Comparison of ENCODE assay signal across 8 cellular contexts in the genomic region with DNA sequence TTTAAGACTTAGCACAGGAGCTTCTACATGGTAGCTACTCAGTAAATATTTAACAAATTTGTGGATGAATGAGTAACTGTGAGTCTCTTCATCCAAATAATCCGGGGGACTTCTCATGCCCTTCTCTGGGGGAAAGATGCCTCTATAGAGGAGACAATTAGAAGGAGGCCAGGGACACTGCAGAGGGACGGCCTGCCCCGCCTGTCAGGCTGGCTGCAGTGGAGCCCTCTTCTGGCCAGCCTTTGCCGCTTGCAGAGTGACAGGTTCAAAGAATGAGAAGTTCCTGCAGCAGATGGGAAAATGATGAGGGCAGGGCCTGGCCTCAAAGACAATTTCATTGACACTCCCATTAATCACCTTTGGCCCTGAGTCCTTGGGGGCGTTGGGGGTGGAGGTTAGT.
A peak's percentile ranks its signal among the peaks of the same experiment; 100 is the strongest.
DNase-seq lines count a peak whose midpoint lies in the region; ATAC-seq, FAIRE-seq and TF ChIP-seq lines count a peak whose summit lies in the region.

No MANE protein-coding gene starts in this region.

- no peaks in the 10 kb centered on the region for H3K27me3 ChIP-seq in small intestine (ENCODE audit: control insufficient read depth in 2 of 2, insufficient read depth in 2 of 2, low read length in 2 of 2)

- no peak for TF ChIP-seq POLR2A in H54 (IDR thresholded peaks at IDR 0.05; ENCODE audit: low read depth, low read length)

- no peaks in the 10 kb centered on the region for H3K9me3 ChIP-seq in small intestine (ENCODE audit: control insufficient read depth, low read depth)

- no peak overlapping the region for H3K4me3 Mint-ChIP-seq in CD14-positive monocyte

- H3K27ac ChIP-seq in small intestine (ENCODE audit: low read depth in 1 of 2, low read length in 1 of 2), result no peak overlapping the region

- 17 to 40% (median 24%) methylated on average over 5 of the region's 5 CpGs for WGBS in small intestine, 3 donors

- peaks cover 44% of the 10 kb centered on the region for H3K4me1 Mint-ChIP-seq in CD14-positive monocyte

- no peak for FAIRE-seq in H54 (lab: Jason Lieb, UNC)
- FAIRE-seq in small intestine (lab: Jason Lieb, UNC), result no peak

- H3K27ac Mint-ChIP-seq in CD14-positive monocyte, result no peak overlapping the region

- H3K4me3 ChIP-seq in small intestine (ENCODE audit: low read depth in 1 of 2, low read length in 2 of 2), result no peak overlapping the region

- ATAC-seq in HG02885 (IDR thresholded peaks at IDR 0.05; ENCODE audit: poor library complexity, unreplicated experiment), result no peak

- peaks cover 2 to 7% (median 4%) of the 10 kb centered on the region in 3 donors for H3K27me3 Mint-ChIP-seq in CD14-positive monocyte (ENCODE audit: low read depth in 3 of 3)

- peak; percentile 57 for TF ChIP-seq CTCF in CD14-positive monocyte (IDR thresholded peaks at IDR 0.05)

- DNase-seq in CD14-positive monocyte (ENCODE audit: low spot score) (no peak), H54 (ENCODE audit: insufficient read length, low spot score) (peak; percentile 17), UCSD-AML1 (lab: John Stamatoyannopoulos, UW; ENCODE audit: unreplicated experiment) (peak; percentile 44), head of caudate nucleus (peak in 40 of 42 donors; percentile 15 to 80 (median 51)), small intestine (peak; percentile 67), A172 (ENCODE audit: low spot score) (no peak), NCI-H1105 (lab: John Stamatoyannopoulos, UW) (no peak)

- peaks cover 0 to 4% (median 2%) of the 10 kb centered on the region in 7 donors for H3K9me3 Mint-ChIP-seq in CD14-positive monocyte

- H3K36me3 Mint-ChIP-seq in CD14-positive monocyte, result no peaks in the 10 kb centered on the region

- intact Hi-C loops in CD14-positive monocyte (cut with micrococcal nuclease), result no loop called here
- intact Hi-C loops in head of caudate nucleus (cut with DNase I), result loop anchor here (10.0 kb wide), 1 partner anchor 343 kb away; the partner anchor contains the start of gene MAF

- H3K4me1 ChIP-seq in small intestine (ENCODE audit: control insufficient read depth in 2 of 2, insufficient read depth in 1 of 2, low read depth in 1 of 2, low read length in 1 of 2), result no peaks in the 10 kb centered on the region

- no peaks in the 10 kb centered on the region for H3K36me3 ChIP-seq in small intestine (ENCODE audit: control insufficient read depth in 2 of 2, insufficient read depth in 2 of 2, low read length in 2 of 2)

Comparison
In these comparisons a context has a peak if more than half of its experiments do, and no peak if none do; other contexts are left out.
1. DNase-seq: peak in H54 (single experiment), UCSD-AML1 (single experiment), head of caudate nucleus (40 of 42) and small intestine (single experiment); none in CD14-positive monocyte (single experiment), A172 (single experiment) and NCI-H1105 (single experiment).